In the genomic region with DNA sequence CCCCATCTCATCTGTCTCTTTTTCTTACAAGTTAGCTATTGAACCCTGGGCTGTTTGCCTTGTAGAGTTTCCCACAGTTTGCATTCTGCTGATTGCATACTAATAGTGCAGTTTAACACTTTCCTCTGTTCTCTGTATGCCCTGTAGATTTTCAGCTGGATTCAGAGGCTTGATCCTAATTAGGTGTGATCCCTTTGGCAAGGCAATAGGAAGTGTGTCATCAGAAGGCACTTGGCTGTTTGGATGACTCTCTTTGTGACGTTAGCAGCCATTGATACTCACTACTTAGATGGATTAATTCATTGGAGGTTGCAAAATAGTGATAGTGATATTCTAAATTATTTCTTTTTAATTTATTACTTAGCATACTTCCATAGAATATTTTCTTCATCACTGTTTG, we compare ENCODE assay signal across 19 cellular contexts. TPM values are rescaled to one million over a fixed set of nuclear protein-coding genes. Genes with fewer than 3 reads are reported as not detected.
DNase-seq lines count a peak whose midpoint lies in the region; FAIRE-seq and TF ChIP-seq lines count a peak whose summit lies in the region.
"Had no signal": no experiment of that assay in that cellular context is flagged by ENCODE, and none has a peak within 500 bp of the region (broad histone marks: within the 10 kb centered on the region; RNA-seq: fewer than 3 reads in every experiment).

No MANE protein-coding gene starts in this region.

- H3K4me3 ChIP-seq in adipocyte (ENCODE audit: low read length) = no peak overlapping the region
- H3K4me3 ChIP-seq: colonic mucosa, heart right ventricle, MG63 had no signal

- H3K36me3 Mint-ChIP-seq in osteocyte (ENCODE audit: unreplicated experiment) = no peaks in the 10 kb centered on the region

- TF ChIP-seq POLR2A in H54 (IDR thresholded peaks at IDR 0.05; ENCODE audit: low read depth, low read length) = no peak

- H3K4me1 Mint-ChIP-seq in osteocyte (ENCODE audit: unreplicated experiment) = peaks cover 12% of the 10 kb centered on the region

- no peaks in the 10 kb centered on the region for H3K36me3 ChIP-seq in adipocyte (ENCODE audit: control insufficient read depth, insufficient read depth, low read length, severe bottlenecking)
- H3K36me3 ChIP-seq: colonic mucosa, heart right ventricle, MG63, neutrophil had no signal

- H3K27me3 ChIP-seq in adipocyte (replicated peaks; ENCODE audit: control insufficient read depth, insufficient read depth, low read length) = no peaks in the 10 kb centered on the region
- H3K27me3 ChIP-seq: colonic mucosa, heart right ventricle, MG63, neutrophil had no signal

- H3K9me3 ChIP-seq in adipocyte (ENCODE audit: control insufficient read depth, low read length) = no peaks in the 10 kb centered on the region
- H3K9me3 ChIP-seq: colonic mucosa, MG63, neutrophil had no signal

- no peak overlapping the region for H3K27ac Mint-ChIP-seq in osteocyte (ENCODE audit: unreplicated experiment)

- DNase-seq in AG08395 (ENCODE audit: low spot score) (peak; percentile 41), H54 (ENCODE audit: insufficient read length, low spot score) (no peak), adipocyte (ENCODE audit: low read depth) (peak; percentile 36), fibroblast of peridontal ligament (ENCODE audit: extremely low read depth) (peak; percentile 57), glomerular visceral epithelial cell (ENCODE audit: extremely low spot score) (no peak), SW 1271 (lab: John Stamatoyannopoulos, UW) (no peak), osteocyte (ENCODE audit: extremely low spot score, unreplicated experiment) (no peak), RPMI8226 (no peak)
- DNase-seq: colonic mucosa; heart right ventricle; kidney glomerular epithelial cell; MG63; midbrain; NCI-H187 treated with DMSO at 0.1 percent for 48 hours; NCI-H526 treated with DMSO at 0.1 percent for 48 hours; stimulated activated CD4-positive, alpha-beta T cell treated with anti-CD3 and anti-CD28 coated beads, Interleukin-2, amount 100 ng/mL, for 24 hours had no signal

- FAIRE-seq in H54 (lab: Jason Lieb, UNC) = peak; percentile 48
- FAIRE-seq: D721Med, RCC 7860 had no signal

- no peaks in the 10 kb centered on the region for H3K4me1 ChIP-seq in adipocyte (ENCODE audit: control insufficient read depth, insufficient read depth, low read length)
- H3K4me1 ChIP-seq: colonic mucosa had no signal

- H3K27me3 Mint-ChIP-seq in osteocyte (ENCODE audit: unreplicated experiment) = no peaks in the 10 kb centered on the region

- TF ChIP-seq CTCF in osteocyte (IDR thresholded peaks at IDR 0.05) = no peak

- H3K4me3 Mint-ChIP-seq in osteocyte (ENCODE audit: unreplicated experiment) = no peak overlapping the region

- H3K9ac ChIP-seq in adipocyte (ENCODE audit: low read length) = no peak overlapping the region

- H3K9me3 Mint-ChIP-seq in osteocyte (ENCODE audit: unreplicated experiment) = no peaks in the 10 kb centered on the region

RNA-seq across cellular contexts. Expression of a gene that starts 33.6 kb away (rescaled TPM):
- total RNA-seq in osteocyte = 33.7 and 35.5 TPM in 2 replicates

Comparison
In these comparisons a context has a peak if more than half of its experiments do, and no peak if none do; other contexts are left out.
1. DNase-seq: peak in AG08395 (single experiment), adipocyte (single experiment) and fibroblast of peridontal ligament (single experiment); none in H54 (single experiment), glomerular visceral epithelial cell (single experiment), SW 1271 (0 of 2), osteocyte (single experiment) and RPMI8226 (single experiment).